29 cellular contexts compared by ENCODE assay signal in genomic region chr17:61442878-61443474, GRCh38. TPM values are rescaled to one million over a fixed set of nuclear protein-coding genes. Genes with fewer than 3 reads are reported as not detected.
"Had no signal": no experiment of that assay in that cellular context is flagged by ENCODE, and none has a peak within 500 bp of the region (broad histone marks: within the 10 kb centered on the region; RNA-seq: fewer than 3 reads in every experiment).

No MANE protein-coding gene starts in this region.

- DNase-seq: activated B cell treated with CpG ODN at 0.5 μM for 24 hours; activated CD4-positive, alpha-beta T cell treated with anti-CD3 and anti-CD28 coated beads for 36 hours; activated CD4-positive, alpha-beta T cell treated with anti-CD3 and anti-CD28 coated beads, Interleukin-2, amount 50 U/mL, for 4 hours; activated effector memory CD4-positive, alpha-beta T cell treated with Interleukin-2 at 50 U/mL for 16 hours; activated naive CD4-positive, alpha-beta T cell treated with anti-CD3 and anti-CD28 coated beads for 36 hours; activated naive CD8-positive, alpha-beta T cell treated with anti-CD3 and anti-CD28 coated beads, Interleukin-2, amount 10 ng/mL, durations not matched to agents 7 days and 5 days; activated T-cell treated with anti-CD3 and anti-CD28 coated beads, Interleukin-2, amount 50 U/mL, for 72 hours; amygdala; colonic mucosa; dorsolateral prefrontal cortex; effector memory CD8-positive, alpha-beta T cell; esophagus squamous epithelium; heart right ventricle; natural killer cell; ovary; right cardiac atrium; stimulated activated CD4-positive, alpha-beta T cell treated with anti-CD3 and anti-CD28 coated beads, Interleukin-15, amount 100 ng/mL, for 24 hours; stimulated activated CD4-positive, alpha-beta T cell treated with anti-CD3 and anti-CD28 coated beads, Interleukin-4, amount 100 ng/mL, for 1 hour; stimulated activated naive CD4-positive, alpha-beta T cell; SW 1271; T-helper 17 cell; upper lobe of right lung had no signal

- H3K4me1 ChIP-seq: colonic mucosa, heart right ventricle, psoas muscle, upper lobe of right lung had no signal

- H3K4me3 ChIP-seq: colonic mucosa, dorsolateral prefrontal cortex, esophagus squamous epithelium, heart right ventricle, lung, ovary, psoas muscle, skin epidermis, upper lobe of right lung had no signal

- ATAC-seq: activated CD4-positive, alpha-beta T cell treated with anti-CD3 and anti-CD28 coated beads for 36 hours; activated T-cell treated with anti-CD3 and anti-CD28 coated beads, Interleukin-2, amount 50 U/mL, for 72 hours; effector memory CD8-positive, alpha-beta T cell; heart right ventricle; left lobe of liver; natural killer cell; right cardiac atrium; T-helper 17 cell; upper lobe of right lung had no signal

- H3K27ac Mint-ChIP-seq: activated B cell treated with CpG ODN at 0.5 μM for 24 hours; activated CD4-positive, alpha-beta T cell treated with anti-CD3 and anti-CD28 coated beads for 36 hours; activated naive CD4-positive, alpha-beta T cell treated with anti-CD3 and anti-CD28 coated beads for 36 hours; activated naive CD8-positive, alpha-beta T cell treated with anti-CD3 and anti-CD28 coated beads, Interleukin-2, amount 10 ng/mL, durations not matched to agents 7 days and 5 days; activated T-cell treated with anti-CD3 and anti-CD28 coated beads, Interleukin-2, amount 50 U/mL, for 72 hours; effector memory CD8-positive, alpha-beta T cell; natural killer cell; T-helper 17 cell had no signal

- H3K9me3 ChIP-seq: colonic mucosa, esophagus squamous epithelium, ovary, psoas muscle, upper lobe of right lung had no signal

- H3K27ac ChIP-seq: colonic mucosa, dorsolateral prefrontal cortex, esophagus squamous epithelium, heart right ventricle, ovary, psoas muscle, skin epidermis, upper lobe of right lung had no signal

- H3K36me3 ChIP-seq: colonic mucosa, esophagus squamous epithelium, heart right ventricle, ovary, upper lobe of right lung had no signal

- H3K4me1 Mint-ChIP-seq: activated B cell treated with CpG ODN at 0.5 μM for 24 hours, natural killer cell, T-helper 17 cell had no signal

- H3K4me3 Mint-ChIP-seq: activated B cell treated with CpG ODN at 0.5 μM for 24 hours; activated CD4-positive, alpha-beta T cell treated with anti-CD3 and anti-CD28 coated beads for 36 hours; activated naive CD4-positive, alpha-beta T cell treated with anti-CD3 and anti-CD28 coated beads for 36 hours; activated naive CD8-positive, alpha-beta T cell treated with anti-CD3 and anti-CD28 coated beads, Interleukin-2, amount 10 ng/mL, durations not matched to agents 7 days and 5 days; activated T-cell treated with anti-CD3 and anti-CD28 coated beads, Interleukin-2, amount 50 U/mL, for 72 hours; effector memory CD8-positive, alpha-beta T cell; natural killer cell; T-helper 17 cell had no signal

- H3K9me3 Mint-ChIP-seq: activated naive CD8-positive, alpha-beta T cell treated with anti-CD3 and anti-CD28 coated beads, Interleukin-2, amount 10 ng/mL, durations not matched to agents 7 days and 5 days; effector memory CD8-positive, alpha-beta T cell; natural killer cell had no signal

- H3K27me3 ChIP-seq: colonic mucosa, ovary had no signal

- H3K36me3 Mint-ChIP-seq: natural killer cell had no signal

- FAIRE-seq: bronchial epithelial cell had no signal

RNA-seq across cellular contexts. Expression of gene TBX4, which starts 9.2 kb away (rescaled TPM):
- total RNA-seq: activated B cell treated with CpG ODN at 0.5 μM for 24 hours; activated CD4-positive, alpha-beta T cell treated with anti-CD3 and anti-CD28 coated beads for 36 hours; activated CD8-positive, alpha-beta memory T cell treated with anti-CD3 and anti-CD28 coated beads for 36 hours; activated naive CD4-positive, alpha-beta T cell treated with anti-CD3 and anti-CD28 coated beads for 36 hours; activated naive CD8-positive, alpha-beta T cell treated with anti-CD3 and anti-CD28 coated beads, Interleukin-2, amount 10 ng/mL, durations not matched to agents 7 days and 5 days; activated T-cell treated with anti-CD3 and anti-CD28 coated beads, Interleukin-2, amount 50 U/mL, for 72 hours; bronchial epithelial cell; colonic mucosa; esophagus squamous epithelium; heart right ventricle; kidney epithelial cell; left lobe of liver; natural killer cell; right cardiac atrium; T-helper 17 cell had no signal
- polyA plus RNA-seq: ovary, psoas muscle had no signal

RNA-seq across cellular contexts. Expression of gene TBX2, which starts 43.3 kb away (rescaled TPM):
- total RNA-seq: activated B cell treated with CpG ODN at 0.5 μM for 24 hours; activated CD4-positive, alpha-beta T cell treated with anti-CD3 and anti-CD28 coated beads for 36 hours; activated CD8-positive, alpha-beta memory T cell treated with anti-CD3 and anti-CD28 coated beads for 36 hours; activated naive CD4-positive, alpha-beta T cell treated with anti-CD3 and anti-CD28 coated beads for 36 hours; activated naive CD8-positive, alpha-beta T cell treated with anti-CD3 and anti-CD28 coated beads, Interleukin-2, amount 10 ng/mL, durations not matched to agents 7 days and 5 days had no signal
